In the genomic region with DNA sequence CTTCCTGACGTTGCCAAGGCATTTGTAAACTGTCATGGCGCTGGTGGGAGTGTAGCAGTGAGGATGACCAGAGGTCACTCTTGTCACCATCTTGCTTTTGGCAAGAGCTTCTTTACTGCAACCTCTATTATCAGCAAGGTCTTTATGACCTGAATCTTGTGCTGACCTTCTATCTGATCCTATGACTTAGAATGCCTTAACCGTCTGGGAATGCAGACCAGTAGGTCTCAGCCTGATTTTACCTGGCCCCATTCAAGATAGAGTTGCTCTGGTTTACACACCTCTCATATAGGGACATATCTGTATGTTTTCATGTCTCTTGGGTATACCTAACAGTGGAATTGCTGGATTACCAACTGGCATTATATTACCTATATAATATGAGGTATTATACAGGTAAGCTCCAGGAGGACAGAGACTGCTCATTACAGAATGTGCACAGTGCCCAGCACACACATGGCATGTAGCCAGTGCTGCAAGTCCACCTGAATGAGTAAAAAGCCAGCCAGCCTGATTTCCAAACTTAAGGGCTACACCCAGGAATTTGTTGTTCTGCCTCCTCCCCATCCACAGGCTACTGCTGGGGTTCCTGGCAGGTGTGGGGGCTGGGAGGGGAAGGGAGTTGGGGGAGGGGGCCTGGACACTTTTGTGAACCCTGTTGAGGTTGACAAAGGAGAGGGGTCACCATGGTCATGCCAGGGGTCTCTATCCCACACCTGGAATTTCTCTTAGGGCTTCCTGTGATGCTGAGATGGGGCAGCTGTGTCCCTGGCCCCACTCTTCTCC, we compare ENCODE assay signal across 15 cellular contexts. TPM values are rescaled to one million over a fixed set of nuclear protein-coding genes. Genes with fewer than 3 reads are reported as not detected.
DNase-seq lines count a peak whose midpoint lies in the region; ATAC-seq and TF ChIP-seq lines count a peak whose summit lies in the region.
"Had no signal": no experiment of that assay in that cellular context is flagged by ENCODE, and none has a peak within 500 bp of the region (broad histone marks: within the 10 kb centered on the region; RNA-seq: fewer than 3 reads in every experiment).

No MANE protein-coding gene starts in this region.

- H3K4me2 ChIP-seq in trophoblast cell (ENCODE audit: low read length), result peak overlapping the region; percentile 19
- H3K4me2 ChIP-seq: BLaER1 had no signal

- H4K8ac ChIP-seq in trophoblast cell (ENCODE audit: low read depth, low read length), result peak overlapping the region; percentile 85

- no peak for ATAC-seq in activated CD8-positive, alpha-beta memory T cell treated with anti-CD3 and anti-CD28 coated beads, Interleukin-2, amount 10 ng/mL, durations not matched to agents 7 days and 5 days
- ATAC-seq in RWPE2 (ENCODE audit: low read depth), result no peak
- no peak for ATAC-seq in left lobe of liver
- ATAC-seq in foreskin keratinocyte, result no peak
- ATAC-seq in GM19452 (IDR thresholded peaks at IDR 0.05; ENCODE audit: unreplicated experiment), result no peak

- peak overlapping the region; percentile 89 for H3K14ac ChIP-seq in trophoblast cell (ENCODE audit: low read length)

- H3K23ac ChIP-seq in trophoblast cell (ENCODE audit: low read length), result no peak overlapping the region

- peaks cover 56% of the 10 kb centered on the region for H3K79me1 ChIP-seq in trophoblast cell (ENCODE audit: low read length)

- H2BK120ac ChIP-seq in trophoblast cell (ENCODE audit: insufficient read depth, low read length, poor library complexity), result peak overlapping the region; percentile 91

- H3K4me3 ChIP-seq in RWPE2 (ENCODE audit: severe bottlenecking) (no peak overlapping the region), trophoblast cell (ENCODE audit: low read depth, low read length) (no peak overlapping the region)
- H3K4me3 ChIP-seq: BLaER1, GM23248 had no signal

- H3K27ac Mint-ChIP-seq in activated CD8-positive, alpha-beta memory T cell treated with anti-CD3 and anti-CD28 coated beads, Interleukin-2, amount 10 ng/mL, durations not matched to agents 7 days and 5 days, result no peak overlapping the region
- H3K27ac Mint-ChIP-seq: CD8-positive, alpha-beta memory T cell had no signal

- H4K91ac ChIP-seq in trophoblast cell (ENCODE audit: low read depth, low read length), result peak overlapping the region; percentile 99

- H3K9me3 ChIP-seq in RWPE2 (ENCODE audit: severe bottlenecking), result no peaks in the 10 kb centered on the region
- H3K9me3 ChIP-seq in trophoblast cell (ENCODE audit: insufficient read depth, low read depth, low read length), result no peaks in the 10 kb centered on the region
- H3K9me3 ChIP-seq: BLaER1, Caco-2 had no signal

- TF ChIP-seq CTCF in RWPE2 (IDR thresholded peaks at IDR 0.05; ENCODE audit: poor library complexity, severe bottlenecking) (no peak), foreskin keratinocyte (conservative IDR thresholded peaks at IDR 0.05) (no peak)

- peaks cover 40% of the 10 kb centered on the region for H3K27me3 Mint-ChIP-seq in activated CD8-positive, alpha-beta memory T cell treated with anti-CD3 and anti-CD28 coated beads, Interleukin-2, amount 10 ng/mL, durations not matched to agents 7 days and 5 days

- peak overlapping the region; percentile 90 for H3K18ac ChIP-seq in trophoblast cell (ENCODE audit: low read length)

- peak overlapping the region; percentile 91 for H2BK12ac ChIP-seq in trophoblast cell (ENCODE audit: low read length)

- H3K4ac ChIP-seq in trophoblast cell (ENCODE audit: low read depth, low read length), result peak overlapping the region; percentile 80

- peaks cover 20% of the 10 kb centered on the region for H3K27me3 ChIP-seq in RWPE2 (ENCODE audit: insufficient read depth, poor library complexity, severe bottlenecking)
- no peaks in the 10 kb centered on the region for H3K27me3 ChIP-seq in trophoblast cell (ENCODE audit: insufficient read depth, low read length)
- peaks cover 59% of the 10 kb centered on the region for H3K27me3 ChIP-seq in foreskin keratinocyte
- H3K27me3 ChIP-seq: BLaER1 had no signal

- H3K36me3 Mint-ChIP-seq in activated CD8-positive, alpha-beta memory T cell treated with anti-CD3 and anti-CD28 coated beads, Interleukin-2, amount 10 ng/mL, durations not matched to agents 7 days and 5 days, result no peaks in the 10 kb centered on the region
- H3K36me3 Mint-ChIP-seq: CD8-positive, alpha-beta memory T cell had no signal

- H3K4me3 Mint-ChIP-seq in activated CD8-positive, alpha-beta memory T cell treated with anti-CD3 and anti-CD28 coated beads, Interleukin-2, amount 10 ng/mL, durations not matched to agents 7 days and 5 days, result no peak overlapping the region
- H3K4me3 Mint-ChIP-seq: CD8-positive, alpha-beta memory T cell had no signal

- H3K4me1 Mint-ChIP-seq in activated CD8-positive, alpha-beta memory T cell treated with anti-CD3 and anti-CD28 coated beads, Interleukin-2, amount 10 ng/mL, durations not matched to agents 7 days and 5 days, result no peaks in the 10 kb centered on the region

- peaks cover 4% of the 10 kb centered on the region for H3K79me2 ChIP-seq in trophoblast cell (ENCODE audit: control insufficient read depth, insufficient read depth, low read length, poor library complexity)

- no peaks in the 10 kb centered on the region for H3K9me3 Mint-ChIP-seq in activated CD8-positive, alpha-beta memory T cell treated with anti-CD3 and anti-CD28 coated beads, Interleukin-2, amount 10 ng/mL, durations not matched to agents 7 days and 5 days (ENCODE audit: low read depth)

- peak overlapping the region; percentile 31 for H4K12ac ChIP-seq in trophoblast cell (ENCODE audit: low read depth, low read length)

- H3K36me3 ChIP-seq in RWPE2 (ENCODE audit: low read depth), result no peaks in the 10 kb centered on the region
- H3K36me3 ChIP-seq in trophoblast cell (ENCODE audit: control insufficient read depth in 1 of 2, insufficient read depth in 2 of 2, low read length in 2 of 2), result no peaks in the 10 kb centered on the region
- H3K36me3 ChIP-seq: BLaER1 had no signal

- CTCF ChIA-PET in activated CD8-positive, alpha-beta memory T cell treated with anti-CD3 and anti-CD28 coated beads, Interleukin-2, amount 10 ng/mL, durations not matched to agents 7 days and 5 days (lab: Charles Lee), result interaction anchor here (2.8 kb wide), 1 partner anchor 430 kb away, joined by 37 read pairs; no protein-coding TSS in a partner anchor

- no CpG with 5 or more reads among the region's 3 CpGs for WGBS in trophoblast cell (ENCODE audit: extremely low coverage, insufficient coverage, insufficient read length)

- H2AK5ac ChIP-seq in trophoblast cell (ENCODE audit: low read length), result no peak overlapping the region

- peak; percentile 19 for DNase-seq in activated CD8-positive, alpha-beta memory T cell treated with anti-CD3 and anti-CD28 coated beads for 24 hours
- no peak for DNase-seq in activated CD8-positive, alpha-beta memory T cell treated with anti-CD3 and anti-CD28 coated beads, Interleukin-2, amount 10 ng/mL, durations not matched to agents 7 days and 5 days
- DNase-seq in RWPE2 (ENCODE audit: low spot score) (peak; percentile 66), left lobe of liver (ENCODE audit: low spot score) (peak; percentile 28), trophoblast cell (peak; percentile 63 to 87), foreskin keratinocyte (no peak)
- DNase-seq in activated naive CD4-positive, alpha-beta T cell treated with anti-CD3 and anti-CD28 coated beads, Interleukin-2, amount 50 U/mL, for 16 hours, result no peak
- DNase-seq: 8988T; AML-193; CD8-positive, alpha-beta memory T cell; GF-D8; GM23248 had no signal

- no peak overlapping the region for H3K9ac ChIP-seq in trophoblast cell (ENCODE audit: low read length)
- H3K9ac ChIP-seq: BLaER1, GM23248 had no signal

- H2BK5ac ChIP-seq in trophoblast cell (ENCODE audit: low read depth, low read length, poor library complexity), result peak overlapping the region; percentile 99

- H2AFZ ChIP-seq in trophoblast cell (ENCODE audit: insufficient read depth, low read length, poor library complexity), result no peak overlapping the region
- H2AFZ ChIP-seq: GM23248 had no signal

- H3K4me1 ChIP-seq in RWPE2 (ENCODE audit: insufficient read depth, poor library complexity, severe bottlenecking) (no peaks in the 10 kb centered on the region), trophoblast cell (ENCODE audit: control insufficient read depth in 1 of 2, insufficient read depth in 2 of 2, low read length in 2 of 2) (peaks cover 35 to 39% of the 10 kb centered on the region in 2 experiments), foreskin keratinocyte (no peaks in the 10 kb centered on the region)

- H3K27ac ChIP-seq in RWPE2 (ENCODE audit: poor library complexity, severe bottlenecking) (no peak overlapping the region), trophoblast cell (ENCODE audit: low read depth, low read length) (peak overlapping the region; percentile 97), foreskin keratinocyte (no peak overlapping the region)
- H3K27ac ChIP-seq: BLaER1, GM23248 had no signal

RNA-seq across cellular contexts. Expression of a gene that starts 35.2 kb away (rescaled TPM):
- 10 to 100 TPM; 32.0 to 36.3 TPM for total RNA-seq in activated CD8-positive, alpha-beta memory T cell treated with anti-CD3 and anti-CD28 coated beads, Interleukin-2, amount 10 ng/mL, durations not matched to agents 7 days and 5 days
- total RNA-seq in left lobe of liver (70.4 TPM), foreskin keratinocyte (80.5 and 82.5 TPM in 2 replicates)
- 127 and 134 TPM in 2 replicates for polyA plus RNA-seq in trophoblast cell (2013)
- polyA plus RNA-seq in foreskin keratinocyte, result 71.9 and 87.3 TPM in 2 replicates

RNA-seq across cellular contexts. Expression of a gene that starts 41.8 kb away (rescaled TPM):
- not detected for total RNA-seq in activated CD8-positive, alpha-beta memory T cell treated with anti-CD3 and anti-CD28 coated beads, Interleukin-2, amount 10 ng/mL, durations not matched to agents 7 days and 5 days
- 0.15 TPM for total RNA-seq in left lobe of liver
- polyA plus RNA-seq in trophoblast cell (2013), result 112 and 133 TPM in 2 replicates
- 0.54 and 0.88 TPM in 2 replicates for total RNA-seq in foreskin keratinocyte
- polyA plus RNA-seq in foreskin keratinocyte, result 1.0 and 1.2 TPM in 2 replicates
- total RNA-seq: Caco-2, GM23248 had no signal
- polyA plus RNA-seq: CD8-positive, alpha-beta memory T cell had no signal

Comparison
In these comparisons a context has a peak if more than half of its experiments do, and no peak if none do; other contexts are left out.
1. DNase-seq: peak in activated CD8-positive, alpha-beta memory T cell treated with anti-CD3 and anti-CD28 coated beads for 24 hours (single experiment), RWPE2 (single experiment), left lobe of liver (single experiment) and trophoblast cell (2 of 2); none in activated CD8-positive, alpha-beta memory T cell treated with anti-CD3 and anti-CD28 coated beads, Interleukin-2, amount 10 ng/mL, durations not matched to agents 7 days and 5 days (single experiment), foreskin keratinocyte (0 of 2) and activated naive CD4-positive, alpha-beta T cell treated with anti-CD3 and anti-CD28 coated beads, Interleukin-2, amount 50 U/mL, for 16 hours (single experiment).